Comparison of ENCODE assay signal across 8 cellular contexts in the genomic region with DNA sequence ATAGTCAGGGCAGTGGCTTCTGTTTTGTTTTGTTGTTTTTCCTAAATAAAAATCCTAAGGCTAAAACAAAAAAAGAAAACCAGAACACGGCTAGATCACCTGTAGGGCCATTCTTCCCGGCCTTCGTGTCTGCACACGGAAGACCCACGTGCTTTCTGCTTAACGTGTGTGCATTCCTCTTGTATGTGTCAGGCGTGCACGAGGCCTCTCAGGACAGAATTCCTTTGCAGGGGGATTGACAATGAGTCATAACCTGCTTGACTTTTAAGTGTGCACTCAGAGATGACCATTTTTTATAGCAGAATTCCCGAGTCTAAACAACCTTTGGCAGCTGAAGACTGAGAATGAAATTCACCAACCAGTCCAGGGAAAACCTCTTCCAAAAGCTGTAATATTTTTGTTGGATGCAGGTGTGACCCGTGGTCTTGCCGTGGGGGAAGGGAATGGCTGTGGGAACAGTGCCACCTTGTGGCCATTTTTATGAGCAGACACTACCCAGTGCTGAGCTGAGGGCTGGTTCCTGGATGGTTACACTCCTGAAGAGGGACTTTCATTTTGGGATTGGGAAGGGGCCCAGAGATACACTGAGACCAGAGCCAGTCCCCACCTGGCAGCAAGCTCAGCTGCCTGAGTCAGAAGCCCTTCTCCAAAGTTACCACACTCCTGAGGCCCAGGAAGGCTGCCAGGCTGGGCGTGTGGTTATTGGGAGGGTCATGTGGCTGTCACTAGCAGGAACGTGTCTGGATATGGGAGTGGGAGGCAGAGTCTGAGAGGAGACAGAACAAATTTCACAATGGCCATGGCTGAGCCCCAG. TPM values are rescaled to one million over a fixed set of nuclear protein-coding genes. Genes with fewer than 3 reads are reported as not detected.
DNase-seq lines count a peak whose midpoint lies in the region; ATAC-seq, FAIRE-seq and TF ChIP-seq lines count a peak whose summit lies in the region.

No MANE protein-coding gene starts in this region.

- H3K27ac Mint-ChIP-seq in GM23338, result no peak overlapping the region; the same call in 1 of the 2 replicates

- no peaks in the 10 kb centered on the region for H4K20me1 ChIP-seq in GM23338 (replicated peaks; ENCODE audit: insufficient read depth)
- no peaks in the 10 kb centered on the region for H4K20me1 ChIP-seq in K562 (replicated peaks; ENCODE audit: control insufficient read depth, insufficient read depth, low read length)

- ATAC-seq in GM23338, result peak; percentile 89
- peak; percentile 91 for ATAC-seq in K562
- peak; percentile 80 for ATAC-seq in gastrocnemius medialis
- ATAC-seq in GM19324 (IDR thresholded peaks at IDR 0.05; ENCODE audit: low FRiP score, unreplicated experiment), result no peak

- no peaks in the 10 kb centered on the region for H3K4me1 Mint-ChIP-seq in GM23338

- FAIRE-seq in K562 (lab: Jason Lieb, UNC), result peak; percentile 89

- TF ChIP-seq EP300 in K562 (IDR thresholded peaks at IDR 0.05; ENCODE audit: low read length), result no peak

- no peak overlapping the region for H3K27ac ChIP-seq in GM23338 (ENCODE audit: low read depth)
- H3K27ac ChIP-seq in K562 (ENCODE audit: extremely low read depth, low read depth, low read length), result no peak overlapping the region; the same call in 2 of the 3 replicates
- H3K27ac ChIP-seq in gastrocnemius medialis, result peak overlapping the region; percentile 58 to 74 (median 68)

- H3K4me1 ChIP-seq in GM23338 (ENCODE audit: insufficient read depth), result 0 out of 2 replicates have a peak, but pooled peaks cover 4% of the 10 kb centered on the region
- peaks cover 0 to 12% of the 10 kb centered on the region in 2 experiments; a peak in 3 of 5 replicates for H3K4me1 ChIP-seq in K562 (replicated peaks in 1 of 2; ENCODE audit: control insufficient read depth in 2 of 2, insufficient read depth in 2 of 2, low read length in 2 of 2)
- peaks cover 11% of the 10 kb centered on the region in 2 donors for H3K4me1 ChIP-seq in gastrocnemius medialis

- H3K27me3 Mint-ChIP-seq in GM23338 (ENCODE audit: insufficient read depth, low read depth, poor library complexity), result peaks cover 3% of the 10 kb centered on the region

- 10% methylated on average over 13 of the region's 13 CpGs for WGBS in K562 (ENCODE audit: insufficient coverage, low coverage, missing lambda C conversion rate)

- peak overlapping the region; percentile 39 to 49; a peak in 2 of 4 replicates for H3K9ac ChIP-seq in K562 (ENCODE audit: insufficient read depth in 1 of 2, low read depth in 2 of 2, low read length in 2 of 2)

- BruUV-seq in K562 (replicated peaks; lab: Mats Ljungman, UMichigan), result no TSS peak

- TF ChIP-seq POLR2A in K562 (conservative IDR thresholded peaks at IDR 0.05) (no peak), gastrocnemius medialis (IDR thresholded peaks at IDR 0.05) (peak in 1 of 2 donors; percentile 9)

- H3K36me3 ChIP-seq in GM23338 (ENCODE audit: insufficient read depth) (no peaks in the 10 kb centered on the region), K562 (ENCODE audit: control insufficient read depth, insufficient read depth, low read length) (no peaks in the 10 kb centered on the region), gastrocnemius medialis (no peaks in the 10 kb centered on the region)

- no peak overlapping the region for H3K4me3 Mint-ChIP-seq in GM23338

- H3K4me2 ChIP-seq in GM23338, result no peak overlapping the region
- peak overlapping the region; percentile 69 for H3K4me2 ChIP-seq in K562 (ENCODE audit: insufficient read depth, low read length)

- CTCF ChIA-PET in K562 (lab: Yijun Ruan, JAX; ENCODE audit: low intra/inter-chr PET ratio), result interaction anchor here (0.6 to 7.0 kb wide), 9 partner anchors 113 to 1252 kb away, joined by 3 to 110 read pairs (median 4); no protein-coding TSS in a partner anchor

- TF ChIP-seq RAD21 in K562 (CRISPR knock-in tag; conservative IDR thresholded peaks at IDR 0.05 in 1 of 2, IDR thresholded peaks at IDR 0.05 in 1 of 2), result peak; percentile 95 to 97

- H3K9me3 Mint-ChIP-seq in GM23338, result peaks cover 10% of the 10 kb centered on the region

- intact Hi-C loops in K562 (cut with micrococcal nuclease) (loop anchor here (1.0 to 10.0 kb wide), 6 partner anchors 52 to 1009 kb away; no protein-coding TSS in a partner anchor), gastrocnemius medialis (cut with DNase I; ENCODE audit: low total_unique reads) (loop anchor here (1.0 to 5.0 kb wide), 3 partner anchors 77 to 245 kb away; no protein-coding TSS in a partner anchor)

- H3K4me3 ChIP-seq in GM23338, result no peak overlapping the region
- H3K4me3 ChIP-seq in K562, result no peak overlapping the region
- H3K4me3 ChIP-seq in gastrocnemius medialis, result peak overlapping the region in 2 of 4 donors; percentile 12 to 15

- no peaks in the 10 kb centered on the region for H3K9me3 ChIP-seq in K562 (replicated peaks; ENCODE audit: control insufficient read depth, insufficient read depth, low read depth, low read length)
- H3K9me3 ChIP-seq in gastrocnemius medialis, result no peaks in the 10 kb centered on the region

- TF ChIP-seq CTCF in GM23338 (conservative IDR thresholded peaks at IDR 0.05; ENCODE audit: low read depth in 2 of 2) (peak; percentile 92 to 95), K562 (IDR thresholded peaks at IDR 0.05 in 2 of 3, conservative IDR thresholded peaks at IDR 0.05 in 1 of 3; ENCODE audit: insufficient read depth in 2 of 3, low read depth in 1 of 3, low read length in 3 of 3) (peak; percentile 85 to 92 (median 90)), gastrocnemius medialis (IDR thresholded peaks at IDR 0.05 in 4 of 5, conservative IDR thresholded peaks at IDR 0.05 in 1 of 5) (peak; percentile 90 to 95 (median 92))

- H2AFZ ChIP-seq in GM23338 (no peak overlapping the region), K562 (ENCODE audit: low read depth, low read length) (peak overlapping the region; percentile 87)

- in situ Hi-C loops in K562 (cut with MboI) (no loop called here), gastrocnemius medialis (cut with MboI; ENCODE audit: low sequenced_read_pairs in 4 of 4) (loop anchor here in 3 of 4 donors (10.0 to 25.0 kb wide), 4 partner anchors 107 to 1007 kb away; no protein-coding TSS in a partner anchor)

- POLR2A ChIA-PET in K562 (lab: Yijun Ruan, JAX), result interaction anchor here (0.6 kb wide), 2 partner anchors 88 to 1235 kb away, joined by 3 read pairs; no protein-coding TSS in a partner anchor

- H3K9me1 ChIP-seq in K562 (ENCODE audit: control insufficient read depth, insufficient read depth, low read length), result no peaks in the 10 kb centered on the region

- H3F3A ChIP-seq in GM23338 (replicated peaks; ENCODE audit: low read depth), result no peaks in the 10 kb centered on the region

- no peaks in the 10 kb centered on the region for H3K9me2 ChIP-seq in GM23338 (ENCODE audit: insufficient read depth)

- H3K27me3 ChIP-seq in GM23338 (ENCODE audit: insufficient read depth), result no peaks in the 10 kb centered on the region
- H3K27me3 ChIP-seq in K562 (ENCODE audit: control insufficient read depth in 2 of 2, insufficient read depth in 2 of 2, low read length in 2 of 2), result no peaks in the 10 kb centered on the region
- no peaks in the 10 kb centered on the region for H3K27me3 ChIP-seq in gastrocnemius medialis

- H3K36me3 Mint-ChIP-seq in GM23338 (ENCODE audit: low read depth), result peaks cover 9% of the 10 kb centered on the region; the same call in 2 of the 3 replicates

- H3K79me2 ChIP-seq in GM23338 (replicated peaks; ENCODE audit: insufficient read depth), result no peaks in the 10 kb centered on the region
- no peaks in the 10 kb centered on the region for H3K79me2 ChIP-seq in K562 (ENCODE audit: control insufficient read depth, insufficient read depth, low read length)

- DNase-seq in DMS153 treated with DMSO at 0.1 percent for 48 hours (lab: John Stamatoyannopoulos, UW; ENCODE audit: unreplicated experiment), result peak; percentile 54
- DNase-seq in GM23338 (ENCODE audit: low spot score), result peak; percentile 80
- DNase-seq in NCI-H1048 (lab: John Stamatoyannopoulos, UW), result peak; percentile 28
- DNase-seq in T-helper 22 cell (ENCODE audit: low read depth), result peak; percentile 5
- peak; percentile 73 to 84 (median 78) for DNase-seq in K562 (ENCODE audit: extremely low read depth in 1 of 4, low spot score in 3 of 4)
- DNase-seq in hypothalamus (lab: John Stamatoyannopoulos, UW), result peak in 48 of 51 donors; percentile 12 to 81 (median 56)
- peak; percentile 77 to 95 for DNase-seq in gastrocnemius medialis

TF ChIP-seq in GM23338, 12 proteins besides CTCF, POLR2A, EP300 and RAD21 (continues in another document):
- no peak for TF ChIP-seq JUNB (IDR thresholded peaks at IDR 0.05; ENCODE audit: unreplicated experiment)

TF ChIP-seq in K562, 482 proteins besides CTCF, POLR2A, EP300 and RAD21 (continues in another document):
- TF ChIP-seq E2F3 (CRISPR knock-in tag; IDR thresholded peaks at IDR 0.05), result no peak
- no peak for TF ChIP-seq NUFIP1 (IDR thresholded peaks at IDR 0.05; ENCODE audit: partially characterized antibody)

RNA-seq across cellular contexts. Expression of a gene that starts 35.7 kb away (rescaled TPM):
- 31.1 and 42.2 TPM in 2 replicates for total RNA-seq in GM23338 (2014; rRNA removed; shearing (Covaris generic))
- polyA plus RNA-seq in GM23338 (2016; fragmentation: Nextera tagmentation; extraction: Ambion mirVana) (14.8 and 16.8 TPM in 2 replicates), K562 (2011; rRNA removed) (0.14 TPM in 1 of 2 replicates, not detected in the other), K562 (2014; fragmentation: Illumina TruSeq; extraction: Trizol) (not detected in 2 replicates), K562 (2014; fragmentation: Nextera tagmentation; extraction: Ambion mirVana) (not detected), K562 (2014; rRNA removed) (0.85 TPM in 1 of 2 replicates, not detected in the other)
- not detected in 2 replicates for total RNA-seq in K562 (2011; cell fraction: chromatin; rRNA removed; ENCODE audit: low replicate concordance)
- not detected in 2 replicates for total RNA-seq in K562 (2011; cell fraction: nucleolus; rRNA removed)
- not detected in 2 replicates for total RNA-seq in K562 (2011; cell fraction: nucleoplasm; rRNA removed)
- total RNA-seq in K562 (2014; rRNA removed) (not detected in 2 replicates), K562 (2014; rRNA removed; fragmentation: Illumina TruSeq; extraction: Trizol) (not detected in 2 replicates), K562 (2015; rRNA removed; fragmentation: Illumina TruSeq; extraction: Trizol) (not detected in 2 replicates), K562 (2021) (0.38 and 0.40 TPM in 2 replicates), gastrocnemius medialis (10 to 100 TPM in 1 of 4 donors, 1 to 10 TPM in 3; 4.1 to 31.7 (median 7.2) TPM)
- polyA plus RNA-seq in K562 (2011; cell fraction: cytosol; rRNA removed), result not detected in 2 replicates
- not detected in 2 replicates for polyA plus RNA-seq in K562 (2011; cell fraction: nucleus; rRNA removed)
- not detected in 2 replicates for polyA plus RNA-seq in K562 (2012)
- not detected in 2 replicates for polyA minus RNA-seq in K562 (2011; rRNA and poly(A)+ RNA removed)
- polyA minus RNA-seq in K562 (2011; cell fraction: cytosol; rRNA and poly(A)+ RNA removed), result not detected in 2 replicates
- polyA minus RNA-seq in K562 (2011; cell fraction: nucleus; rRNA and poly(A)+ RNA removed), result not detected in 2 replicates

Comparison
In these comparisons a context has a peak if more than half of its experiments do, and no peak if none do; other contexts are left out.
1. DNase-seq: peak in every context shown above with its lines; median percentile 86 in gastrocnemius medialis; 80 in GM23338; 78 in K562; 56 in hypothalamus; 54 in DMS153 treated with DMSO at 0.1 percent for 48 hours; 28 in NCI-H1048; 5 in T-helper 22 cell.
2. H3K27ac ChIP-seq: peak in gastrocnemius medialis (4 of 4); none in GM23338 (single experiment) and K562 (single experiment).
3. Peak in every context shown above with its lines, with median percentiles within 50 percentile points of each other: CTCF ChIP-seq.